ENCODE assay signal across 15 cellular contexts in the genomic region with DNA sequence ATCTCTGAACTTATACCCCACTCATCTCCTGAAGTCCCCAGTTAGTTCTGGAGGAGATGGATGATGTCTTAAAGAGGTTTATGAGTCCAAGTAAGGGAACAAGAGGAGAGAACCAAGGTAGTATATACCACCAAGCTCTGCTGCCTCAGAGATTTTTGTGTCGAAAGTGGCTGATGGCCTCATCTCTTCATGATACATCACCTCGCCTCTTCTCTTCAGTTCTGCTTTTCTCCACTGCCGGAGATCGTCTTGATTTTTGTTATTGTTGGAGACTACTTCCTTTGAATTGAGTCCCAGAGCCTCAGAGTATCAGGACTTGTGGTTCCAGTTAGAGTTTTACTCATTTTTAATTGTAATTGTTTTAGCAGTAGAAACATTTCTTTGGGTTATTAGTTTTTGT. TPM values are rescaled to one million over a fixed set of nuclear protein-coding genes. Genes with fewer than 3 reads are reported as not detected.
DNase-seq lines count a peak whose midpoint lies in the region; ATAC-seq lines count a peak whose summit lies in the region.
"Had no signal": no experiment of that assay in that cellular context is flagged by ENCODE, and none has a peak within 500 bp of the region (broad histone marks: within the 10 kb centered on the region; RNA-seq: fewer than 3 reads in every experiment).

No MANE protein-coding gene starts in this region.

- peaks cover 31% of the 10 kb centered on the region for H3K4me1 Mint-ChIP-seq in T-helper 2 cell treated with Interferon-gamma antibody and Interleukin-4, amounts not matched to agents 5 μg/mL and 100 μg/mL, for 36 hours (ENCODE audit: low read depth)
- H3K4me1 Mint-ChIP-seq in activated CD8-positive, alpha-beta T cell treated with anti-CD3 and anti-CD28 coated beads, Interleukin-2, amount 10 ng/mL, durations not matched to agents 7 days and 5 days (ENCODE audit: low read depth) = peaks cover 32% of the 10 kb centered on the region
- peaks cover 29 to 32% of the 10 kb centered on the region in 2 donors for H3K4me1 Mint-ChIP-seq in natural killer cell treated with Interleukin-12 subunit alpha and Interleukin-12 subunit beta and Interleukin-15 and Interleukin-18, amount 100 ng/mL, for 72 hours (ENCODE audit: low read depth in 2 of 2)

- H3K27ac Mint-ChIP-seq in T-helper 2 cell treated with Interferon-gamma antibody and Interleukin-4, amounts not matched to agents 5 μg/mL and 100 μg/mL, for 36 hours = peak overlapping the region; percentile 7
- H3K27ac Mint-ChIP-seq in activated CD8-positive, alpha-beta T cell treated with anti-CD3 and anti-CD28 coated beads, Interleukin-2, amount 10 ng/mL, durations not matched to agents 7 days and 5 days = no peak overlapping the region
- peak overlapping the region; percentile 91 to 93 for H3K27ac Mint-ChIP-seq in natural killer cell treated with Interleukin-12 subunit alpha and Interleukin-12 subunit beta and Interleukin-15 and Interleukin-18, amount 100 ng/mL, for 72 hours

- DNase-seq in T-helper 2 cell treated with Interferon-gamma antibody and Interleukin-4, amounts not matched to agents 5 μg/mL and 100 μg/mL, for 36 hours (ENCODE audit: low spot score) = no peak
- DNase-seq in T-helper 2 cell (no peak), KBM-7 (peak; percentile 17), AG08395 (ENCODE audit: low spot score) (no peak), ureter (ENCODE audit: low spot score) (no peak), mesenteric fat pad (ENCODE audit: low spot score) (no peak)
- no peak for DNase-seq in activated CD8-positive, alpha-beta T cell treated with anti-CD3 and anti-CD28 coated beads, Interleukin-2, amount 10 ng/mL, durations not matched to agents 7 days and 5 days
- DNase-seq in natural killer cell treated with Interleukin-12 subunit alpha and Interleukin-12 subunit beta and Interleukin-15 and Interleukin-18, amount 100 ng/mL, for 72 hours (ENCODE audit: low spot score) = no peak
- DNase-seq: 8988T, DMS79, GOT3, head of caudate nucleus, left colon, MG63, NCI-H446 treated with DMSO at 0.1 percent for 48 hours had no signal

- no peak for ATAC-seq in activated CD8-positive, alpha-beta T cell treated with anti-CD3 and anti-CD28 coated beads, Interleukin-2, amount 10 ng/mL, durations not matched to agents 7 days and 5 days
- no peak for ATAC-seq in natural killer cell treated with Interleukin-12 subunit alpha and Interleukin-12 subunit beta and Interleukin-15 and Interleukin-18, amount 100 ng/mL, for 72 hours
- ATAC-seq: left colon had no signal

- no peaks in the 10 kb centered on the region for H3K9me3 Mint-ChIP-seq in T-helper 2 cell treated with Interferon-gamma antibody and Interleukin-4, amounts not matched to agents 5 μg/mL and 100 μg/mL, for 36 hours
- no peaks in the 10 kb centered on the region for H3K9me3 Mint-ChIP-seq in activated CD8-positive, alpha-beta T cell treated with anti-CD3 and anti-CD28 coated beads, Interleukin-2, amount 10 ng/mL, durations not matched to agents 7 days and 5 days (ENCODE audit: insufficient read depth)
- H3K9me3 Mint-ChIP-seq in natural killer cell treated with Interleukin-12 subunit alpha and Interleukin-12 subunit beta and Interleukin-15 and Interleukin-18, amount 100 ng/mL, for 72 hours = no peaks in the 10 kb centered on the region

- H3K36me3 Mint-ChIP-seq in T-helper 2 cell treated with Interferon-gamma antibody and Interleukin-4, amounts not matched to agents 5 μg/mL and 100 μg/mL, for 36 hours (ENCODE audit: low read depth) = peaks cover 22% of the 10 kb centered on the region
- peaks cover 39% of the 10 kb centered on the region for H3K36me3 Mint-ChIP-seq in activated CD8-positive, alpha-beta T cell treated with anti-CD3 and anti-CD28 coated beads, Interleukin-2, amount 10 ng/mL, durations not matched to agents 7 days and 5 days (ENCODE audit: low read depth)
- peaks cover 7% of the 10 kb centered on the region for H3K36me3 Mint-ChIP-seq in natural killer cell treated with Interleukin-12 subunit alpha and Interleukin-12 subunit beta and Interleukin-15 and Interleukin-18, amount 100 ng/mL, for 72 hours

- POLR2A ChIA-PET in activated CD8-positive, alpha-beta T cell treated with anti-CD3 and anti-CD28 coated beads, Interleukin-2, amount 10 ng/mL, durations not matched to agents 7 days and 5 days (lab: Charles Lee) = interaction anchor here (3.2 kb wide), 1 partner anchor 74 kb away, joined by 37 read pairs; the partner anchor contains the start of gene ACSL5

- CTCF ChIA-PET in activated CD8-positive, alpha-beta T cell treated with anti-CD3 and anti-CD28 coated beads, Interleukin-2, amount 10 ng/mL, durations not matched to agents 7 days and 5 days (lab: Charles Lee) = interaction anchor here (1.1 to 1.9 kb wide), 3 partner anchors 13 to 26 kb away, joined by 3 to 7 read pairs (median 3); no protein-coding TSS in a partner anchor

- peak overlapping the region; percentile 96 for H3K4me3 Mint-ChIP-seq in T-helper 2 cell treated with Interferon-gamma antibody and Interleukin-4, amounts not matched to agents 5 μg/mL and 100 μg/mL, for 36 hours
- H3K4me3 Mint-ChIP-seq in activated CD8-positive, alpha-beta T cell treated with anti-CD3 and anti-CD28 coated beads, Interleukin-2, amount 10 ng/mL, durations not matched to agents 7 days and 5 days = peak overlapping the region; percentile 89
- H3K4me3 Mint-ChIP-seq in natural killer cell treated with Interleukin-12 subunit alpha and Interleukin-12 subunit beta and Interleukin-15 and Interleukin-18, amount 100 ng/mL, for 72 hours = peak overlapping the region; percentile 97

- H3K27me3 Mint-ChIP-seq in T-helper 2 cell treated with Interferon-gamma antibody and Interleukin-4, amounts not matched to agents 5 μg/mL and 100 μg/mL, for 36 hours (ENCODE audit: low read depth) = no peaks in the 10 kb centered on the region
- H3K27me3 Mint-ChIP-seq in activated CD8-positive, alpha-beta T cell treated with anti-CD3 and anti-CD28 coated beads, Interleukin-2, amount 10 ng/mL, durations not matched to agents 7 days and 5 days (ENCODE audit: low read depth) = no peaks in the 10 kb centered on the region
- no peaks in the 10 kb centered on the region for H3K27me3 Mint-ChIP-seq in natural killer cell treated with Interleukin-12 subunit alpha and Interleukin-12 subunit beta and Interleukin-15 and Interleukin-18, amount 100 ng/mL, for 72 hours

- in situ Hi-C loops in KBM-7 (cut with MboI; ENCODE audit: low pct_unique_long_range_greater_than_20kb, low sequenced_read_pairs) = no loop called here

RNA-seq across cellular contexts. Expression of gene VTI1A, which starts 1.9 kb away (rescaled TPM):
- total RNA-seq in activated CD8-positive, alpha-beta T cell treated with anti-CD3 and anti-CD28 coated beads, Interleukin-2, amount 10 ng/mL, durations not matched to agents 7 days and 5 days = 10 to 100 TPM; 40.2 to 43.7 TPM
- 10 to 100 TPM; 51.9 to 90.5 TPM for total RNA-seq in natural killer cell treated with Interleukin-12 subunit alpha and Interleukin-12 subunit beta and Interleukin-15 and Interleukin-18, amount 100 ng/mL, for 72 hours
- total RNA-seq in ureter (50.4 TPM), mesenteric fat pad (36.1 TPM)

RNA-seq across cellular contexts. Expression of gene ZDHHC6, which starts 2.2 kb away (rescaled TPM):
- total RNA-seq in activated CD8-positive, alpha-beta T cell treated with anti-CD3 and anti-CD28 coated beads, Interleukin-2, amount 10 ng/mL, durations not matched to agents 7 days and 5 days = 10 to 100 TPM; 49.0 to 51.5 TPM
- 10 to 100 TPM; 46.6 to 52.8 TPM for total RNA-seq in natural killer cell treated with Interleukin-12 subunit alpha and Interleukin-12 subunit beta and Interleukin-15 and Interleukin-18, amount 100 ng/mL, for 72 hours
- total RNA-seq in ureter (42.1 TPM), mesenteric fat pad (26.2 TPM)
